Comparison of ENCODE assay signal across 8 cellular contexts in genomic region chr2:240585681-240586197, GRCh38. TPM values are rescaled to one million over a fixed set of nuclear protein-coding genes. Genes with fewer than 3 reads are reported as not detected.
A peak's percentile ranks its signal among the peaks of the same experiment; 100 is the strongest.
DNase-seq lines count a peak whose midpoint lies in the region; ATAC-seq, FAIRE-seq and TF ChIP-seq lines count a peak whose summit lies in the region.

No MANE protein-coding gene starts in this region.

- intact Hi-C loops in PC-3 (cut with micrococcal nuclease) = no loop called here
- intact Hi-C loops in endothelial cell of umbilical vein (cut with micrococcal nuclease) = loop anchor here (1.0 kb wide), 3 partner anchors 19 to 72 kb away; partner anchors contain the start of gene DUSP28

- no peaks in the 10 kb centered on the region for H3K27me3 ChIP-seq in BJ (ENCODE audit: control insufficient read depth, insufficient read depth, low read length)
- H3K27me3 ChIP-seq in PC-3 (ENCODE audit: low read length) = no peaks in the 10 kb centered on the region
- no peaks in the 10 kb centered on the region for H3K27me3 ChIP-seq in endothelial cell of umbilical vein (ENCODE audit: control insufficient read depth in 2 of 2, insufficient read depth in 2 of 2, low read length in 2 of 2)

- H3K9ac ChIP-seq in PC-3 (ENCODE audit: low read length) = peak overlapping the region; percentile 93
- H3K9ac ChIP-seq in endothelial cell of umbilical vein (replicated peaks; ENCODE audit: extremely low read depth, insufficient read depth, low read length) = peak overlapping the region; percentile 91

- H3K9me2 ChIP-seq in PC-3 (replicated peaks; ENCODE audit: low read length) = no peaks in the 10 kb centered on the region

- H3K4me1 Mint-ChIP-seq in natural killer cell treated with Interleukin-12 subunit alpha and Interleukin-12 subunit beta and Interleukin-15 and Interleukin-18, amount 100 ng/mL, for 72 hours (ENCODE audit: low read depth in 2 of 2) = peaks cover 44 to 49% of the 10 kb centered on the region in 2 donors

- H3K27me3 Mint-ChIP-seq in natural killer cell treated with Interleukin-12 subunit alpha and Interleukin-12 subunit beta and Interleukin-15 and Interleukin-18, amount 100 ng/mL, for 72 hours = no peaks in the 10 kb centered on the region

- H3K36me3 ChIP-seq in BJ (ENCODE audit: control insufficient read depth, insufficient read depth, low read length) = peaks cover 1% of the 10 kb centered on the region; the same call in 1 of the 2 replicates
- no peaks in the 10 kb centered on the region for H3K36me3 ChIP-seq in PC-3 (ENCODE audit: low read depth, low read length)
- H3K36me3 ChIP-seq in endothelial cell of umbilical vein (ENCODE audit: control insufficient read depth in 2 of 2, extremely low read depth in 1 of 2, insufficient read depth in 2 of 2, low read length in 2 of 2) = peaks cover 0 to 6% of the 10 kb centered on the region in 2 experiments

- H3K79me2 ChIP-seq in PC-3 (ENCODE audit: low read length) (peaks cover 91% of the 10 kb centered on the region), endothelial cell of umbilical vein (ENCODE audit: control insufficient read depth, insufficient read depth, low read length) (peaks cover 56% of the 10 kb centered on the region)

- TSS peak; percentile 78 for BruUV-seq in PC-3 (replicated peaks; lab: Mats Ljungman, UMichigan)
- TSS peak; percentile 64 for BruUV-seq in endothelial cell of umbilical vein (replicated peaks; lab: Mats Ljungman, UMichigan)

- TF ChIP-seq CTCF in BJ (IDR thresholded peaks at IDR 0.05; ENCODE audit: insufficient read depth, low read depth, low read length) (no peak), PC-3 (conservative IDR thresholded peaks at IDR 0.05; ENCODE audit: low read depth, low read length) (no peak), endothelial cell of umbilical vein (IDR thresholded peaks at IDR 0.05; ENCODE audit: extremely low read depth in 1 of 2, insufficient read depth in 1 of 2, low read depth in 1 of 2, low read length in 2 of 2) (no peak)

- no peak for TF ChIP-seq POLR2A in endothelial cell of umbilical vein (IDR thresholded peaks at IDR 0.05; ENCODE audit: low read depth, low read length)

- H3K4me3 ChIP-seq in BJ (ENCODE audit: low read depth, low read length) = peak overlapping the region; percentile 92
- peak overlapping the region; percentile 93 for H3K4me3 ChIP-seq in PC-3 (ENCODE audit: low read length)
- peak overlapping the region; percentile 76 to 84 (median 84) for H3K4me3 ChIP-seq in endothelial cell of umbilical vein (replicated peaks in 1 of 3; ENCODE audit: insufficient read depth in 1 of 3, low read depth in 1 of 3, low read length in 3 of 3)

- peaks cover 43% of the 10 kb centered on the region for H3K4me1 ChIP-seq in PC-3 (ENCODE audit: insufficient read depth, low read length)
- peaks cover 17% of the 10 kb centered on the region for H3K4me1 ChIP-seq in endothelial cell of umbilical vein (ENCODE audit: control insufficient read depth, extremely low read depth, insufficient read depth, low read length)

- H3K4me3 Mint-ChIP-seq in natural killer cell treated with Interleukin-12 subunit alpha and Interleukin-12 subunit beta and Interleukin-15 and Interleukin-18, amount 100 ng/mL, for 72 hours = peak overlapping the region; percentile 96

- H3K4me2 ChIP-seq in PC-3 (ENCODE audit: low read length) (peak overlapping the region; percentile 96), endothelial cell of umbilical vein (ENCODE audit: insufficient read depth, low read length) (peak overlapping the region; percentile 80)

- POLR2A ChIA-PET in BJ (lab: Charles Lee) (interaction anchor here (0.6 kb wide), 1 partner anchor 721 kb away, joined by 4 read pairs; no protein-coding TSS in a partner anchor), PC-3 (lab: Charles Lee; ENCODE audit: unreplicated experiment) (interaction anchor here (1.3 kb wide), 1 partner anchor 25 kb away, joined by 9 read pairs; no protein-coding TSS in a partner anchor), endothelial cell of umbilical vein (lab: Charles Lee) (interaction anchor here (1.0 to 3.3 kb wide), 3 partner anchors 17 to 25 kb away, joined by 7 to 13 read pairs (median 8); partner anchors contain the start of gene RNPEPL1)

- CTCF ChIA-PET in BJ (lab: Yijun Ruan, JAX) (interaction anchor here (1.0 to 4.5 kb wide), 6 partner anchors 17 to 147 kb away, joined by 3 to 34 read pairs (median 4); partner anchors contain the start of gene RNPEPL1), PC-3 (lab: Charles Lee) (interaction anchor here (0.6 to 1.2 kb wide), 3 partner anchors 9 to 20 kb away, joined by 3 to 4 read pairs (median 4); no protein-coding TSS in a partner anchor), endothelial cell of umbilical vein (lab: Charles Lee) (interaction anchor here (1.2 to 5.3 kb wide), 10 partner anchors 11 to 255 kb away, joined by 3 to 47 read pairs (median 10); partner anchors contain the start of genes ANKMY1 and RNPEPL1)

- no peaks in the 10 kb centered on the region for H3K36me3 Mint-ChIP-seq in natural killer cell treated with Interleukin-12 subunit alpha and Interleukin-12 subunit beta and Interleukin-15 and Interleukin-18, amount 100 ng/mL, for 72 hours

- H3K27ac ChIP-seq in PC-3 (ENCODE audit: low read length) = peak overlapping the region; percentile 56
- peak overlapping the region; percentile 74 for H3K27ac ChIP-seq in endothelial cell of umbilical vein (ENCODE audit: insufficient read depth, low read depth, low read length)

- no peak for DNase-seq in BJ (ENCODE audit: low read depth)
- DNase-seq in PC-3 = no peak
- DNase-seq in endothelial cell of umbilical vein (ENCODE audit: low read depth, low spot score) = no peak
- DNase-seq in natural killer cell treated with Interleukin-12 subunit alpha and Interleukin-12 subunit beta and Interleukin-15 and Interleukin-18, amount 100 ng/mL, for 72 hours (ENCODE audit: low spot score) = no peak
- no peak for DNase-seq in HUDEP-2 (lab: John Stamatoyannopoulos, UW; ENCODE audit: unreplicated experiment in 76 of 76)
- no peak for DNase-seq in KBM-7

- H3K9me3 ChIP-seq in PC-3 (ENCODE audit: low read length) (no peaks in the 10 kb centered on the region), endothelial cell of umbilical vein (replicated peaks; ENCODE audit: control insufficient read depth, insufficient read depth, low read length) (no peaks in the 10 kb centered on the region)

- no peaks in the 10 kb centered on the region for H3K9me3 Mint-ChIP-seq in natural killer cell treated with Interleukin-12 subunit alpha and Interleukin-12 subunit beta and Interleukin-15 and Interleukin-18, amount 100 ng/mL, for 72 hours

- H3K9me1 ChIP-seq in endothelial cell of umbilical vein (replicated peaks; ENCODE audit: control insufficient read depth, extremely low read depth, insufficient read depth, low read length) = no peaks in the 10 kb centered on the region

- no peaks in the 10 kb centered on the region for H3F3A ChIP-seq in PC-3 (ENCODE audit: low read length, unreplicated experiment)

- in situ Hi-C loops in KBM-7 (cut with MboI; ENCODE audit: low pct_unique_long_range_greater_than_20kb, low sequenced_read_pairs) = no loop called here

- H4K20me1 ChIP-seq in PC-3 (ENCODE audit: low read length) = peaks cover 8% of the 10 kb centered on the region
- no peaks in the 10 kb centered on the region for H4K20me1 ChIP-seq in endothelial cell of umbilical vein (replicated peaks; ENCODE audit: control insufficient read depth, extremely low read depth, insufficient read depth, low read length)

- no peak for ATAC-seq in PC-3
- ATAC-seq in natural killer cell treated with Interleukin-12 subunit alpha and Interleukin-12 subunit beta and Interleukin-15 and Interleukin-18, amount 100 ng/mL, for 72 hours = no peak
- ATAC-seq in HG02763 (IDR thresholded peaks at IDR 0.05; ENCODE audit: unreplicated experiment) = no peak
- no peak for ATAC-seq in GM19328 (IDR thresholded peaks at IDR 0.05; ENCODE audit: unreplicated experiment)

- dilution Hi-C loops in endothelial cell of umbilical vein (cut with MboI; ENCODE audit: extremely low pct_ligation_motif_present, low sequenced_read_pairs) = no loop called here

- H2AFZ ChIP-seq in PC-3 (ENCODE audit: low read length) (peak overlapping the region; percentile 87), endothelial cell of umbilical vein (ENCODE audit: low read depth, low read length) (peak overlapping the region; percentile 83)

- FAIRE-seq in endothelial cell of umbilical vein (lab: Jason Lieb, UNC) = no peak

- peak overlapping the region; percentile 87 to 97 for H3K27ac Mint-ChIP-seq in natural killer cell treated with Interleukin-12 subunit alpha and Interleukin-12 subunit beta and Interleukin-15 and Interleukin-18, amount 100 ng/mL, for 72 hours

RNA-seq across cellular contexts. Expression of gene CAPN10, which starts 0.8 kb away (rescaled TPM):
- polyA plus RNA-seq in BJ (2011; rRNA removed) = 7.6 and 14.9 TPM in 2 replicates
- polyA minus RNA-seq in BJ (2011; rRNA and poly(A)+ RNA removed) = 4.6 and 7.8 TPM in 2 replicates
- 32.2 and 40.1 TPM in 2 replicates for total RNA-seq in PC-3 (2014; rRNA removed)
- total RNA-seq in endothelial cell of umbilical vein = 37.9 and 39.9 TPM in 2 replicates
- polyA plus RNA-seq in endothelial cell of umbilical vein = 25.2 and 36.7 TPM in 2 replicates
- polyA plus RNA-seq in endothelial cell of umbilical vein (2011; cell fraction: cytosol; rRNA removed) = 13.1 and 20.9 TPM in 2 replicates
- polyA plus RNA-seq in endothelial cell of umbilical vein (2011; cell fraction: nucleus; rRNA removed) = 116 and 147 TPM in 2 replicates
- 20.9 and 28.5 TPM in 2 replicates for polyA plus RNA-seq in endothelial cell of umbilical vein (2012)
- 11.4 and 20.2 TPM in 2 replicates for polyA minus RNA-seq in endothelial cell of umbilical vein
- polyA minus RNA-seq in endothelial cell of umbilical vein (2011; cell fraction: cytosol; rRNA and poly(A)+ RNA removed) = 6.3 TPM
- 21.9 and 32.9 TPM in 2 replicates for polyA minus RNA-seq in endothelial cell of umbilical vein (2011; cell fraction: nucleus; rRNA and poly(A)+ RNA removed)
- 10 to 100 TPM; 50.4 to 73.9 TPM for total RNA-seq in natural killer cell treated with Interleukin-12 subunit alpha and Interleukin-12 subunit beta and Interleukin-15 and Interleukin-18, amount 100 ng/mL, for 72 hours

RNA-seq across cellular contexts. Expression of gene RNPEPL1, which starts 17.5 kb away (rescaled TPM):
- polyA plus RNA-seq in BJ (2011; rRNA removed) (7.3 and 12.7 TPM in 2 replicates), endothelial cell of umbilical vein (35.8 and 47.3 TPM in 2 replicates)
- 25.4 and 47.9 TPM in 2 replicates for polyA minus RNA-seq in BJ (2011; rRNA and poly(A)+ RNA removed)
- total RNA-seq in PC-3 (2014; rRNA removed) (25.8 and 44.5 TPM in 2 replicates), endothelial cell of umbilical vein (62.1 and 67.1 TPM in 2 replicates)
- polyA plus RNA-seq in endothelial cell of umbilical vein (2011; cell fraction: cytosol; rRNA removed) = 27.5 and 41.8 TPM in 2 replicates
- polyA plus RNA-seq in endothelial cell of umbilical vein (2011; cell fraction: nucleus; rRNA removed) = 45.9 and 55.5 TPM in 2 replicates
- polyA plus RNA-seq in endothelial cell of umbilical vein (2012) = 42.5 and 75.3 TPM in 2 replicates
- polyA minus RNA-seq in endothelial cell of umbilical vein = 17.3 and 23.2 TPM in 2 replicates
- 28.5 TPM for polyA minus RNA-seq in endothelial cell of umbilical vein (2011; cell fraction: cytosol; rRNA and poly(A)+ RNA removed)
- polyA minus RNA-seq in endothelial cell of umbilical vein (2011; cell fraction: nucleus; rRNA and poly(A)+ RNA removed) = 14.5 and 21.9 TPM in 2 replicates
- total RNA-seq in natural killer cell treated with Interleukin-12 subunit alpha and Interleukin-12 subunit beta and Interleukin-15 and Interleukin-18, amount 100 ng/mL, for 72 hours = 10 to 100 TPM; 60.9 to 67.6 TPM

RNA-seq across cellular contexts. Expression of gene DUSP28, which starts 25.6 kb away (rescaled TPM):
- polyA plus RNA-seq in BJ (2011; rRNA removed) = 3.1 and 4.6 TPM in 2 replicates
- polyA minus RNA-seq in BJ (2011; rRNA and poly(A)+ RNA removed) = 1.8 TPM in 2 replicates
- 8.3 and 11.9 TPM in 2 replicates for total RNA-seq in PC-3 (2014; rRNA removed)
- 2.1 and 2.2 TPM in 2 replicates for total RNA-seq in endothelial cell of umbilical vein
- polyA plus RNA-seq in endothelial cell of umbilical vein = 4.3 and 5.7 TPM in 2 replicates
- polyA plus RNA-seq in endothelial cell of umbilical vein (2011; cell fraction: cytosol; rRNA removed) = 2.2 and 3.2 TPM in 2 replicates
- 3.0 and 3.8 TPM in 2 replicates for polyA plus RNA-seq in endothelial cell of umbilical vein (2011; cell fraction: nucleus; rRNA removed)
- polyA plus RNA-seq in endothelial cell of umbilical vein (2012) = 3.0 and 3.8 TPM in 2 replicates
- 1.4 and 4.7 TPM in 2 replicates for polyA minus RNA-seq in endothelial cell of umbilical vein
- 0.51 TPM for polyA minus RNA-seq in endothelial cell of umbilical vein (2011; cell fraction: cytosol; rRNA and poly(A)+ RNA removed)
- 3.1 and 4.6 TPM in 2 replicates for polyA minus RNA-seq in endothelial cell of umbilical vein (2011; cell fraction: nucleus; rRNA and poly(A)+ RNA removed)
- 1 to 10 TPM; 6.1 to 6.3 TPM for total RNA-seq in natural killer cell treated with Interleukin-12 subunit alpha and Interleukin-12 subunit beta and Interleukin-15 and Interleukin-18, amount 100 ng/mL, for 72 hours

RNA-seq across cellular contexts. Expression of gene ANKMY1, which starts 28.0 kb away (rescaled TPM):
- polyA plus RNA-seq in BJ (2011; rRNA removed) (4.4 and 6.8 TPM in 2 replicates), endothelial cell of umbilical vein (7.7 and 9.0 TPM in 2 replicates)
- 9.4 and 11.2 TPM in 2 replicates for polyA minus RNA-seq in BJ (2011; rRNA and poly(A)+ RNA removed)
- total RNA-seq in PC-3 (2014; rRNA removed) (10.2 and 19.5 TPM in 2 replicates), endothelial cell of umbilical vein (12.2 and 16.0 TPM in 2 replicates)
- 3.4 and 5.0 TPM in 2 replicates for polyA plus RNA-seq in endothelial cell of umbilical vein (2011; cell fraction: cytosol; rRNA removed)
- polyA plus RNA-seq in endothelial cell of umbilical vein (2011; cell fraction: nucleus; rRNA removed) = 19.7 and 27.1 TPM in 2 replicates
- polyA plus RNA-seq in endothelial cell of umbilical vein (2012) = 7.6 and 8.0 TPM in 2 replicates
- 10.6 and 13.9 TPM in 2 replicates for polyA minus RNA-seq in endothelial cell of umbilical vein
- 9.9 TPM for polyA minus RNA-seq in endothelial cell of umbilical vein (2011; cell fraction: cytosol; rRNA and poly(A)+ RNA removed)
- 25.4 and 27.0 TPM in 2 replicates for polyA minus RNA-seq in endothelial cell of umbilical vein (2011; cell fraction: nucleus; rRNA and poly(A)+ RNA removed)
- 10 to 100 TPM; 13.0 to 40.9 TPM for total RNA-seq in natural killer cell treated with Interleukin-12 subunit alpha and Interleukin-12 subunit beta and Interleukin-15 and Interleukin-18, amount 100 ng/mL, for 72 hours

RNA-seq across cellular contexts. Expression of gene GPR35, which starts 39.5 kb away (rescaled TPM):
- polyA plus RNA-seq in BJ (2011; rRNA removed) (0.10 and 0.17 TPM in 2 replicates), endothelial cell of umbilical vein (0.18 TPM in 2 replicates)
- polyA minus RNA-seq in BJ (2011; rRNA and poly(A)+ RNA removed) = not detected in 2 replicates
- total RNA-seq in PC-3 (2014; rRNA removed) (2.4 and 5.2 TPM in 2 replicates), endothelial cell of umbilical vein (0.25 and 0.33 TPM in 2 replicates)
- polyA plus RNA-seq in endothelial cell of umbilical vein (2011; cell fraction: cytosol; rRNA removed) = 0.12 and 0.16 TPM in 2 replicates
- polyA plus RNA-seq in endothelial cell of umbilical vein (2011; cell fraction: nucleus; rRNA removed) = 0.58 and 1.4 TPM in 2 replicates
- polyA plus RNA-seq in endothelial cell of umbilical vein (2012) = 0.18 and 0.29 TPM in 2 replicates
- 0.21 TPM in 1 of 2 replicates, not detected in the other for polyA minus RNA-seq in endothelial cell of umbilical vein
- polyA minus RNA-seq in endothelial cell of umbilical vein (2011; cell fraction: cytosol; rRNA and poly(A)+ RNA removed) = not detected
- polyA minus RNA-seq in endothelial cell of umbilical vein (2011; cell fraction: nucleus; rRNA and poly(A)+ RNA removed) = 0.63 TPM in 1 of 2 replicates, not detected in the other
- 1 to 10 TPM; 5.9 to 7.6 TPM for total RNA-seq in natural killer cell treated with Interleukin-12 subunit alpha and Interleukin-12 subunit beta and Interleukin-15 and Interleukin-18, amount 100 ng/mL, for 72 hours
